Comparison of ENCODE assay signal across 9 cellular contexts in genomic region chr22:43481528-43482309, GRCh38.
DNase-seq lines count a peak whose midpoint lies in the region; ATAC-seq, FAIRE-seq and TF ChIP-seq lines count a peak whose summit lies in the region.
"Had no signal": no experiment of that assay in that cellular context is flagged by ENCODE, and none has a peak within 500 bp of the region (broad histone marks: within the 10 kb centered on the region; RNA-seq: fewer than 3 reads in every experiment).

No MANE protein-coding gene starts in this region.

- H3K27me3 Mint-ChIP-seq in memory B cell (no peaks in the 10 kb centered on the region), Caco-2 (ENCODE audit: insufficient read depth, unreplicated experiment) (peaks cover 6% of the 10 kb centered on the region)

- no peak for TF ChIP-seq POLR2A in Peyer's patch (IDR thresholded peaks at IDR 0.05)

- peak overlapping the region; percentile 54 for H3K27ac Mint-ChIP-seq in memory B cell
- H3K27ac Mint-ChIP-seq in Caco-2 (ENCODE audit: unreplicated experiment) = no peak overlapping the region

- 35 to 39% (median 37%) methylated on average over 18 of the region's 18 CpGs for WGBS in psoas muscle, 3 donors

- intact Hi-C loops in Caco-2 (cut with micrococcal nuclease; ENCODE audit: unreplicated experiment) (no loop called here), psoas muscle (cut with DNase I) (no loop called here)

- H3K36me3 Mint-ChIP-seq in memory B cell = no peaks in the 10 kb centered on the region
- no peaks in the 10 kb centered on the region for H3K36me3 Mint-ChIP-seq in Caco-2 (ENCODE audit: insufficient read depth, unreplicated experiment)

- POLR2A ChIA-PET in Caco-2 (lab: Charles Lee) = no interaction called here

- no peaks in the 10 kb centered on the region for H3K27me3 ChIP-seq in H7 (ENCODE audit: control insufficient read depth, insufficient read depth, low read length)
- no peaks in the 10 kb centered on the region for H3K27me3 ChIP-seq in WERI-Rb-1 (ENCODE audit: insufficient read depth, low read depth, severe bottlenecking)
- H3K27me3 ChIP-seq in Caco-2 (replicated peaks; ENCODE audit: control insufficient read depth, insufficient read depth, low read length) = peaks cover 2% of the 10 kb centered on the region; the same call in 1 of the 2 replicates
- H3K27me3 ChIP-seq in Peyer's patch = no peaks in the 10 kb centered on the region
- H3K27me3 ChIP-seq in psoas muscle (ENCODE audit: insufficient read depth in 3 of 3, low read length in 2 of 3) = peaks cover 0 to 25% (median 13%) of the 10 kb centered on the region in 3 donors

- TF ChIP-seq CTCF in D721Med (IDR thresholded peaks at IDR 0.05; ENCODE audit: insufficient read depth, missing control alignments) (peak; percentile 31), WERI-Rb-1 (IDR thresholded peaks at IDR 0.05; ENCODE audit: low read depth, low read length) (peak; percentile 51), Caco-2 (IDR thresholded peaks at IDR 0.05; ENCODE audit: insufficient read depth in 1 of 2, low read depth in 1 of 2, low read length in 1 of 2, severe bottlenecking in 1 of 2, unreplicated experiment in 1 of 2) (peak in 1 of 2 experiments; percentile 25), Peyer's patch (IDR thresholded peaks at IDR 0.05) (peak in 2 of 6 experiments; percentile 16 to 19), psoas muscle (IDR thresholded peaks at IDR 0.05) (no peak)

- H3K9me3 Mint-ChIP-seq in memory B cell (no peaks in the 10 kb centered on the region), Caco-2 (ENCODE audit: unreplicated experiment) (no peaks in the 10 kb centered on the region)

- peak; percentile 63 for ATAC-seq in memory B cell (ENCODE audit: low read depth)
- ATAC-seq in HG02870 (IDR thresholded peaks at IDR 0.05; ENCODE audit: unreplicated experiment) = no peak
- no peak for ATAC-seq in psoas muscle

- no TSS peak for BruUV-seq in Caco-2 (replicated peaks; lab: Mats Ljungman, UMichigan)

- no peaks in the 10 kb centered on the region for H3K4me1 ChIP-seq in Caco-2
- no peaks in the 10 kb centered on the region for H3K4me1 ChIP-seq in Peyer's patch
- no peaks in the 10 kb centered on the region for H3K4me1 ChIP-seq in psoas muscle

- H3K9me3 ChIP-seq in WERI-Rb-1 (ENCODE audit: severe bottlenecking) = no peaks in the 10 kb centered on the region
- no peaks in the 10 kb centered on the region for H3K9me3 ChIP-seq in Caco-2
- H3K9me3 ChIP-seq in Peyer's patch = no peaks in the 10 kb centered on the region
- no peaks in the 10 kb centered on the region for H3K9me3 ChIP-seq in psoas muscle

- H3K4me3 Mint-ChIP-seq in memory B cell (peak overlapping the region; percentile 72), Caco-2 (ENCODE audit: unreplicated experiment) (no peak overlapping the region)

- DNase-seq in D721Med (ENCODE audit: insufficient read length, low spot score) (no peak), H7 (peak; percentile 74), WERI-Rb-1 (peak; percentile 48), memory B cell (ENCODE audit: low spot score in 2 of 2) (no peak), Caco-2 (no peak), Peyer's patch (no peak), psoas muscle (no peak)

- peak overlapping the region; percentile 8 for H3K4me3 ChIP-seq in H7 (ENCODE audit: insufficient read depth, low read depth, low read length)
- no peak overlapping the region for H3K4me3 ChIP-seq in WERI-Rb-1 (ENCODE audit: low read depth, low read length)
- H3K4me3 ChIP-seq in Caco-2 (ENCODE audit: low read depth, low read length) = no peak overlapping the region
- no peak overlapping the region for H3K4me3 ChIP-seq in Peyer's patch
- no peak overlapping the region for H3K4me3 ChIP-seq in psoas muscle
- H3K4me3 ChIP-seq: SK-N-MC had no signal

- FAIRE-seq in D721Med (lab: Jason Lieb, UNC) = no peak

- H3K36me3 ChIP-seq in H7 (replicated peaks; ENCODE audit: control insufficient read depth, insufficient read depth, low read length) = no peaks in the 10 kb centered on the region
- H3K36me3 ChIP-seq in WERI-Rb-1 = no peaks in the 10 kb centered on the region
- H3K36me3 ChIP-seq in Caco-2 (ENCODE audit: control insufficient read depth, insufficient read depth, low read length) = no peaks in the 10 kb centered on the region
- no peaks in the 10 kb centered on the region for H3K36me3 ChIP-seq in Peyer's patch
- H3K36me3 ChIP-seq in psoas muscle (ENCODE audit: insufficient read depth in 1 of 2, low read depth in 1 of 2) = no peaks in the 10 kb centered on the region

- H3K4me1 Mint-ChIP-seq in memory B cell (peaks cover 15% of the 10 kb centered on the region), Caco-2 (ENCODE audit: low read depth, unreplicated experiment) (no peaks in the 10 kb centered on the region)

- H3K27ac ChIP-seq in WERI-Rb-1 = no peak overlapping the region
- no peak overlapping the region for H3K27ac ChIP-seq in Peyer's patch
- H3K27ac ChIP-seq in psoas muscle = no peak overlapping the region
- H3K27ac ChIP-seq: SK-N-MC had no signal

- CTCF ChIA-PET in Caco-2 (lab: Charles Lee) = no interaction called here

Comparison
In these comparisons a context has a peak if more than half of its experiments do, and no peak if none do; other contexts are left out.
1. DNase-seq: peak in H7 (single experiment) and WERI-Rb-1 (single experiment); none in D721Med (single experiment), memory B cell (0 of 2), Caco-2 (0 of 2), Peyer's patch (0 of 3) and psoas muscle (0 of 2).